Comparison of ENCODE assay signal across 8 cellular contexts in genomic region chr12:49580572-49581535, GRCh38. TPM values are rescaled to one million over a fixed set of nuclear protein-coding genes. Genes with fewer than 3 reads are reported as not detected.
DNase-seq lines count a peak whose midpoint lies in the region; ATAC-seq and TF ChIP-seq lines count a peak whose summit lies in the region.

No MANE protein-coding gene starts in this region.

- H3K4me2 ChIP-seq in neuronal stem cell (ENCODE audit: insufficient read depth, low read length, poor library complexity, severe bottlenecking): peak overlapping the region; percentile 46

- H3K36me3 Mint-ChIP-seq in type B pancreatic cell: peaks cover 9% of the 10 kb centered on the region

- no peak overlapping the region for H3K4ac ChIP-seq in neuronal stem cell (ENCODE audit: low read length)

- no peak overlapping the region for H2BK120ac ChIP-seq in neuronal stem cell (ENCODE audit: low read depth, low read length)

- H3K4me3 ChIP-seq in Panc1 (ENCODE audit: low read depth in 2 of 2, low read length in 2 of 2) (no peak overlapping the region), foreskin fibroblast (ENCODE audit: low read depth in 1 of 2, low read length in 2 of 2) (no peak overlapping the region), neuronal stem cell (ENCODE audit: low read length in 2 of 2) (no peak overlapping the region)

- H3K9ac ChIP-seq in neuronal stem cell (ENCODE audit: low read depth, low read length, poor library complexity): no peak overlapping the region

- BruUV-seq in Panc1 (replicated peaks; lab: Mats Ljungman, UMichigan): no TSS peak

- H3K27ac ChIP-seq in Panc1 (ENCODE audit: low read length) (no peak overlapping the region), neuronal stem cell (replicated peaks; ENCODE audit: low read length) (peak overlapping the region; percentile 86)

- no peak overlapping the region for H3K4me3 Mint-ChIP-seq in type B pancreatic cell

- peak overlapping the region; percentile 34 for H3K18ac ChIP-seq in neuronal stem cell (ENCODE audit: low read length)

- ATAC-seq in Panc1: peak; percentile 96
- ATAC-seq in GM19455 (IDR thresholded peaks at IDR 0.05; ENCODE audit: unreplicated experiment): no peak

- in situ Hi-C loops in Panc1 (cut with HindIII; ENCODE audit: low pct_unique_long_range_greater_than_20kb, low sequenced_read_pairs): no loop called here

- peaks cover 16% of the 10 kb centered on the region for H3K4me1 Mint-ChIP-seq in type B pancreatic cell (ENCODE audit: unreplicated experiment)

- H2AFZ ChIP-seq in neuronal stem cell (ENCODE audit: low read length): peak overlapping the region; percentile 54

- H3K79me1 ChIP-seq in neuronal stem cell (ENCODE audit: low read depth, low read length): peaks cover 1% of the 10 kb centered on the region

- H3K9me3 Mint-ChIP-seq in type B pancreatic cell: no peaks in the 10 kb centered on the region

- no peak overlapping the region for H2BK15ac ChIP-seq in neuronal stem cell (ENCODE audit: low read length)

- H3K9me3 ChIP-seq in Panc1 (ENCODE audit: control insufficient read depth, insufficient read depth, low read depth, low read length) (no peaks in the 10 kb centered on the region), neuronal stem cell (replicated peaks in 1 of 2; ENCODE audit: control insufficient read depth in 2 of 2, insufficient read depth in 1 of 2, low read depth in 1 of 2, low read length in 2 of 2) (peaks cover 0 to 2% of the 10 kb centered on the region in 2 donors)

- H3K23ac ChIP-seq in neuronal stem cell (ENCODE audit: low read depth, low read length, poor library complexity): no peak overlapping the region

- H2BK5ac ChIP-seq in neuronal stem cell (ENCODE audit: low read length): no peak overlapping the region

- no peaks in the 10 kb centered on the region for H3K36me3 ChIP-seq in Panc1 (ENCODE audit: control insufficient read depth, insufficient read depth, low read length)
- H3K36me3 ChIP-seq in neuronal stem cell (replicated peaks in 1 of 2; ENCODE audit: control insufficient read depth in 2 of 2, insufficient read depth in 2 of 2, low read length in 2 of 2): peaks cover 3 to 13% of the 10 kb centered on the region in 2 donors

- peak overlapping the region; percentile 11 for H3K27ac Mint-ChIP-seq in type B pancreatic cell

- H4K8ac ChIP-seq in neuronal stem cell (ENCODE audit: low read depth, low read length): no peak overlapping the region

- H3K27me3 Mint-ChIP-seq in type B pancreatic cell: no peaks in the 10 kb centered on the region

- POLR2A ChIA-PET in Panc1 (lab: Charles Lee): interaction anchor here (0.6 kb wide), 1 partner anchor 215 kb away, joined by 3 read pairs; no protein-coding TSS in a partner anchor

- H2AK5ac ChIP-seq in neuronal stem cell (ENCODE audit: low read depth, low read length): no peak overlapping the region

- H3K4me1 ChIP-seq in Panc1 (ENCODE audit: control insufficient read depth, insufficient read depth, low read length) (no peaks in the 10 kb centered on the region), neuronal stem cell (ENCODE audit: control insufficient read depth in 2 of 2, insufficient read depth in 1 of 2, low read depth in 1 of 2, low read length in 2 of 2) (peaks cover 12 to 18% of the 10 kb centered on the region in 2 donors)

- WGBS in neuronal stem cell (ENCODE audit: extremely low coverage in 2 of 2, insufficient read length in 2 of 2, insufficient replicate concordance in 1 of 2), 2 donors: no CpG with 5 or more reads among the region's 8 CpGs

- DNase-seq in GDM1 (lab: John Stamatoyannopoulos, UW): peak; percentile 20
- peak; percentile 4 for DNase-seq in KG1 (lab: John Stamatoyannopoulos, UW)
- DNase-seq in Panc1 (ENCODE audit: low read depth, low spot score): peak; percentile 27
- peak; percentile 12 for DNase-seq in activated T-helper 9 cell treated with anti-CD3 and anti-CD28 coated beads, Interleukin-2, amount 50 U/mL, for 16 hours (ENCODE audit: low read depth)
- peak; percentile 58 to 86 for DNase-seq in foreskin fibroblast
- peak; percentile 91 for DNase-seq in neuronal stem cell (ENCODE audit: low spot score)
- peak; percentile 81 for DNase-seq in type B pancreatic cell (ENCODE audit: extremely low spot score, unreplicated experiment)

- no peak overlapping the region for H4K91ac ChIP-seq in neuronal stem cell (ENCODE audit: low read depth, low read length, poor library complexity)

- no peak overlapping the region for H2BK12ac ChIP-seq in neuronal stem cell (ENCODE audit: low read length)

- no peak overlapping the region for H3K14ac ChIP-seq in neuronal stem cell (ENCODE audit: low read length)

- intact Hi-C loops in Panc1 (cut with micrococcal nuclease; ENCODE audit: unreplicated experiment): no loop called here

- no peaks in the 10 kb centered on the region for H3K27me3 ChIP-seq in Panc1 (ENCODE audit: control insufficient read depth, insufficient read depth, low read length)
- H3K27me3 ChIP-seq in neuronal stem cell (ENCODE audit: control insufficient read depth in 3 of 3, insufficient read depth in 3 of 3, low read depth in 1 of 3, low read length in 3 of 3): no peaks in the 10 kb centered on the region

- CTCF ChIA-PET in Panc1 (lab: Charles Lee): interaction anchor here (0.6 to 1.5 kb wide), 8 partner anchors 12 to 222 kb away, joined by 3 to 9 read pairs (median 4); no protein-coding TSS in a partner anchor

- TF ChIP-seq CTCF in Panc1 (IDR thresholded peaks at IDR 0.05): peak; percentile 92
- peak; percentile 89 for TF ChIP-seq CTCF in foreskin fibroblast (IDR thresholded peaks at IDR 0.05; ENCODE audit: low read depth, low read length)
- TF ChIP-seq CTCF in type B pancreatic cell (conservative IDR thresholded peaks at IDR 0.05): peak; percentile 91

RNA-seq across cellular contexts. Expression of gene MCRS1, which starts 12.9 kb away (rescaled TPM):
- total RNA-seq in Panc1 (2021; ENCODE audit: unreplicated experiment) (88.6 TPM), type B pancreatic cell (ENCODE audit: low replicate concordance) (60.6 and 61.8 TPM in 2 replicates)
- 88.3 TPM for polyA plus RNA-seq in Panc1 (2012; ENCODE audit: insufficient read length)
- polyA plus RNA-seq in neuronal stem cell (2013, experiment 1 of 2): 68.8 TPM
- polyA plus RNA-seq in neuronal stem cell (2013, experiment 2 of 2): 67.4 TPM

RNA-seq across cellular contexts. Expression of gene FAM186B, which starts 24.6 kb away (rescaled TPM):
- 0.13 TPM for total RNA-seq in Panc1 (2021; ENCODE audit: unreplicated experiment)
- 0.13 TPM for polyA plus RNA-seq in Panc1 (2012; ENCODE audit: insufficient read length)
- 0.18 TPM for polyA plus RNA-seq in neuronal stem cell (2013, experiment 1 of 2)
- 0.14 TPM for polyA plus RNA-seq in neuronal stem cell (2013, experiment 2 of 2)
- 0.14 and 0.21 TPM in 2 replicates for total RNA-seq in type B pancreatic cell (ENCODE audit: low replicate concordance)

RNA-seq across cellular contexts. Expression of gene KCNH3, which starts 42.0 kb away (rescaled TPM):
- total RNA-seq in Panc1 (2021; ENCODE audit: unreplicated experiment) (0.64 TPM), type B pancreatic cell (ENCODE audit: low replicate concordance) (0.72 and 1.8 TPM in 2 replicates)
- polyA plus RNA-seq in Panc1 (2012; ENCODE audit: insufficient read length): 0.91 TPM
- polyA plus RNA-seq in neuronal stem cell (2013, experiment 1 of 2): 0.36 TPM
- 0.40 TPM for polyA plus RNA-seq in neuronal stem cell (2013, experiment 2 of 2)

RNA-seq across cellular contexts. Expression of gene PRPF40B, which starts 42.5 kb away (rescaled TPM):
- total RNA-seq in Panc1 (2021; ENCODE audit: unreplicated experiment) (26.3 TPM), type B pancreatic cell (ENCODE audit: low replicate concordance) (25.0 and 35.4 TPM in 2 replicates)
- 22.4 TPM for polyA plus RNA-seq in Panc1 (2012; ENCODE audit: insufficient read length)
- polyA plus RNA-seq in neuronal stem cell (2013, experiment 1 of 2): 20.1 TPM
- 20.2 TPM for polyA plus RNA-seq in neuronal stem cell (2013, experiment 2 of 2)

Comparison
In these comparisons a context has a peak if more than half of its experiments do, and no peak if none do; other contexts are left out.
1. DNase-seq: peak in every context shown above with its lines; median percentile 91 in neuronal stem cell; 81 in type B pancreatic cell; 72 in foreskin fibroblast; 27 in Panc1; 20 in GDM1; 12 in activated T-helper 9 cell treated with anti-CD3 and anti-CD28 coated beads, Interleukin-2, amount 50 U/mL, for 16 hours; 4 in KG1.